ENCODE assay signal across 8 cellular contexts in genomic region chr3:98521897-98522537, GRCh38. TPM values are rescaled to one million over a fixed set of nuclear protein-coding genes. Genes with fewer than 3 reads are reported as not detected.
A peak's percentile ranks its signal among the peaks of the same experiment; 100 is the strongest.
DNase-seq lines count a peak whose midpoint lies in the region; ATAC-seq and TF ChIP-seq lines count a peak whose summit lies in the region.

No MANE protein-coding gene starts in this region.

- H3K36me3 Mint-ChIP-seq in GM23338 (ENCODE audit: low read depth) (peaks cover 30% of the 10 kb centered on the region), immature natural killer cell (peaks cover 3 to 21% (median 4%) of the 10 kb centered on the region in 3 donors)

- TF ChIP-seq CTCF in GM23338 (conservative IDR thresholded peaks at IDR 0.05; ENCODE audit: low read depth in 2 of 2) (no peak), spleen (IDR thresholded peaks at IDR 0.05 in 8 of 11, conservative IDR thresholded peaks at IDR 0.05 in 3 of 11) (no peak)

- H3K36me3 ChIP-seq in GM23338 (ENCODE audit: insufficient read depth) = peaks cover 3% of the 10 kb centered on the region; the same call in 1 of the 2 replicates
- peaks cover 34% of the 10 kb centered on the region; the same call in 1 of the 2 replicates for H3K36me3 ChIP-seq in Karpas-422 (ENCODE audit: insufficient read depth, low read length)
- H3K36me3 ChIP-seq in spleen = peaks cover 0 to 41% (median 15%) of the 10 kb centered on the region in 6 donors

- H3K4me1 ChIP-seq in GM23338 (ENCODE audit: insufficient read depth) (peaks cover 21% of the 10 kb centered on the region), Karpas-422 (ENCODE audit: low read length) (peaks cover 15% of the 10 kb centered on the region), spleen (peaks cover 14 to 53% (median 29%) of the 10 kb centered on the region in 6 donors)

- intact Hi-C loops in spleen (cut with DNase I; ENCODE audit: low total_unique reads) = no loop called here

- peak; percentile 45 for ATAC-seq in GM23338

- H3K27me3 Mint-ChIP-seq in GM23338 (ENCODE audit: insufficient read depth, low read depth, poor library complexity) (no peaks in the 10 kb centered on the region), immature natural killer cell (ENCODE audit: low read depth in 3 of 3) (peaks cover 4 to 9% (median 4%) of the 10 kb centered on the region in 3 donors)

- H3K9ac ChIP-seq in Karpas-422 (ENCODE audit: low read length) = peak overlapping the region; percentile 91

- DNase-seq in GDM1 (lab: John Stamatoyannopoulos, UW) (peak; percentile 4), GM23338 (ENCODE audit: low spot score) (peak; percentile 60), Karpas-422 (peak; percentile 73), T1000 (lab: John Stamatoyannopoulos, UW) (peak; percentile 42), T47D (ENCODE audit: low read depth in 1 of 2, low spot score in 1 of 2) (peak; percentile 32 to 67), immature natural killer cell (peak; percentile 44 to 49 (median 48)), spleen (peak; percentile 78), KBM-7 (no peak)

- H3K27ac ChIP-seq in GM23338 (ENCODE audit: low read depth) (peak overlapping the region; percentile 79), Karpas-422 (ENCODE audit: low read length) (no peak overlapping the region), spleen (peak overlapping the region; percentile 90 to 97 (median 94))

- H3K9me2 ChIP-seq in GM23338 (ENCODE audit: insufficient read depth) (no peaks in the 10 kb centered on the region), Karpas-422 (replicated peaks; ENCODE audit: insufficient read depth, low read length) (no peaks in the 10 kb centered on the region)

- H3K27ac Mint-ChIP-seq in GM23338 (peak overlapping the region; percentile 97), immature natural killer cell (peak overlapping the region; percentile 89 to 98 (median 93))

- peaks cover 27% of the 10 kb centered on the region for H3K4me1 Mint-ChIP-seq in GM23338
- peaks cover 65 to 74% of the 10 kb centered on the region in 2 donors for H3K4me1 Mint-ChIP-seq in immature natural killer cell

- no peaks in the 10 kb centered on the region for H3K9me3 ChIP-seq in Karpas-422 (ENCODE audit: low read length)
- H3K9me3 ChIP-seq in spleen = no peaks in the 10 kb centered on the region

- WGBS in spleen, 5 donors = 0 to 1% (median 1%) methylated on average over 16 of the region's 16 CpGs

- H3K4me3 ChIP-seq in GM23338 (peak overlapping the region; percentile 93), Karpas-422 (ENCODE audit: low read length) (peak overlapping the region; percentile 88), spleen (peak overlapping the region; percentile 59 to 82 (median 73))

- H3K4me2 ChIP-seq in GM23338 (peak overlapping the region; percentile 93), Karpas-422 (ENCODE audit: low read depth, low read length, poor library complexity, severe bottlenecking) (peak overlapping the region; percentile 82)

- peak overlapping the region; percentile 94 for H3K4me3 Mint-ChIP-seq in GM23338
- H3K4me3 Mint-ChIP-seq in immature natural killer cell = peak overlapping the region; percentile 90 to 98 (median 96)

- 0 out of 2 replicates have a peak overlapping the region, but pooled peaks have one; percentile 44 for H2AFZ ChIP-seq in GM23338
- H2AFZ ChIP-seq in Karpas-422 (ENCODE audit: low read length) = peak overlapping the region; percentile 79; the same call in 1 of the 2 replicates

- peaks cover 10% of the 10 kb centered on the region for H4K20me1 ChIP-seq in GM23338 (replicated peaks; ENCODE audit: insufficient read depth)
- H4K20me1 ChIP-seq in Karpas-422 (ENCODE audit: insufficient read depth, low read depth, low read length) = no peaks in the 10 kb centered on the region

- peaks cover 49% of the 10 kb centered on the region for H3K79me2 ChIP-seq in GM23338 (replicated peaks; ENCODE audit: insufficient read depth)
- H3K79me2 ChIP-seq in Karpas-422 (ENCODE audit: low read length) = peaks cover 36% of the 10 kb centered on the region

- no peaks in the 10 kb centered on the region for H3F3A ChIP-seq in GM23338 (replicated peaks; ENCODE audit: low read depth)

- H3K9me3 Mint-ChIP-seq in GM23338 = no peaks in the 10 kb centered on the region
- no peaks in the 10 kb centered on the region for H3K9me3 Mint-ChIP-seq in immature natural killer cell

- no peaks in the 10 kb centered on the region for H3K27me3 ChIP-seq in GM23338 (ENCODE audit: insufficient read depth)
- no peaks in the 10 kb centered on the region for H3K27me3 ChIP-seq in Karpas-422 (ENCODE audit: low read length)
- no peaks in the 10 kb centered on the region for H3K27me3 ChIP-seq in spleen (replicated peaks in 1 of 7)

- TF ChIP-seq POLR2A in spleen (IDR thresholded peaks at IDR 0.05) = no peak

- in situ Hi-C loops in T47D (cut with HindIII; ENCODE audit: low pct_unique_long_range_greater_than_20kb, low sequenced_read_pairs) (no loop called here), KBM-7 (cut with MboI; ENCODE audit: low pct_unique_long_range_greater_than_20kb, low sequenced_read_pairs) (no loop called here)

TF ChIP-seq in GM23338, 12 proteins besides CTCF, POLR2A, EP300 and RAD21 (continues in another document):
- TF ChIP-seq EZH2 (IDR thresholded peaks at IDR 0.05; ENCODE audit: low read depth, unreplicated experiment) (no peak), POLR2AphosphoS5 (IDR thresholded peaks at IDR 0.05; ENCODE audit: low read depth) (no peak), ZNF114 (CRISPR knock-in tag; IDR thresholded peaks at IDR 0.05) (no peak), EZH2phosphoT487 (IDR thresholded peaks at IDR 0.05; ENCODE audit: unreplicated experiment) (no peak), CREB1 (CRISPR knock-in tag; IDR thresholded peaks at IDR 0.05; ENCODE audit: low read depth) (no peak)

RNA-seq across cellular contexts. Expression of gene CLDND1, which starts 0.7 kb away (rescaled TPM):
- 92.7 and 99.9 TPM in 2 replicates for total RNA-seq in GM23338 (2014; rRNA removed; shearing (Covaris generic))
- polyA plus RNA-seq in GM23338 (2016; fragmentation: Nextera tagmentation; extraction: Ambion mirVana) (57.5 and 59.8 TPM in 2 replicates), immature natural killer cell (100 to 1,000 TPM in 2 of 3 donors, 10 to 100 TPM in 1; 85.9 to 141 (median 115) TPM), spleen (10 to 100 TPM; 26.1 to 30.7 (median 28.2) TPM)
- 37.7 and 87.4 TPM in 2 replicates for total RNA-seq in Karpas-422 (2014; rRNA removed; shearing (Covaris generic); ENCODE audit: low replicate concordance)
- 100 to 1,000 TPM in 5 of 7 donors, 10 to 100 TPM in 2; 84.0 to 174 (median 114) TPM for total RNA-seq in spleen

RNA-seq across cellular contexts. Expression of gene GPR15, which starts 9.8 kb away (rescaled TPM):
- not detected in 2 replicates for total RNA-seq in GM23338 (2014; rRNA removed; shearing (Covaris generic))
- 0.35 TPM in 1 of 2 replicates, not detected in the other for polyA plus RNA-seq in GM23338 (2016; fragmentation: Nextera tagmentation; extraction: Ambion mirVana)
- total RNA-seq in Karpas-422 (2014; rRNA removed; shearing (Covaris generic); ENCODE audit: low replicate concordance) = not detected in 2 replicates
- polyA plus RNA-seq in immature natural killer cell = 1 to 10 TPM in 1 of 3 donors, under 1 TPM in 1, not detected in 1; 0.45 to 1.2 TPM
- 10 to 100 TPM in 1 of 7 donors, 1 to 10 TPM in 5, not detected in 1; 1.8 to 11.9 (median 5.6) TPM for total RNA-seq in spleen
- under 1 TPM; 0.30 to 0.86 (median 0.49) TPM for polyA plus RNA-seq in spleen

RNA-seq across cellular contexts. Expression of gene OR5K2, which starts 24.5 kb away (rescaled TPM):
- not detected in 2 replicates for total RNA-seq in GM23338 (2014; rRNA removed; shearing (Covaris generic))
- not detected in 2 replicates for polyA plus RNA-seq in GM23338 (2016; fragmentation: Nextera tagmentation; extraction: Ambion mirVana)
- not detected in 2 replicates for total RNA-seq in Karpas-422 (2014; rRNA removed; shearing (Covaris generic); ENCODE audit: low replicate concordance)
- polyA plus RNA-seq in immature natural killer cell = not detected
- total RNA-seq in spleen = not detected
- not detected for polyA plus RNA-seq in spleen

RNA-seq across cellular contexts. Expression of gene OR5K1, which starts 59.0 kb away (rescaled TPM):
- total RNA-seq in GM23338 (2014; rRNA removed; shearing (Covaris generic)) = not detected in 2 replicates
- polyA plus RNA-seq in GM23338 (2016; fragmentation: Nextera tagmentation; extraction: Ambion mirVana) (not detected in 2 replicates), immature natural killer cell (not detected), spleen (not detected)
- total RNA-seq in Karpas-422 (2014; rRNA removed; shearing (Covaris generic); ENCODE audit: low replicate concordance) = not detected in 2 replicates
- total RNA-seq in spleen = not detected
